In genomic region chr9:36204906-36205547, GRCh38 we compare ENCODE assay signal across 1 cellular context.
TF ChIP-seq lines count a peak whose summit lies in the region.

No MANE protein-coding gene starts in this region.

TF ChIP-seq in SK-N-SH, 30 proteins besides CTCF, POLR2A, EP300 and RAD21 (continued from another document):
- no peak for TF ChIP-seq ZBTB33 (IDR thresholded peaks at IDR 0.05; ENCODE audit: borderline replicate concordance, low read depth)
- no peak for TF ChIP-seq USF1 (IDR thresholded peaks at IDR 0.05; ENCODE audit: borderline replicate concordance, low read depth)
- TF ChIP-seq TEAD4 (IDR thresholded peaks at IDR 0.05; ENCODE audit: borderline replicate concordance, insufficient read depth) = no peak
- no peak for TF ChIP-seq YY1 (IDR thresholded peaks at IDR 0.05; ENCODE audit: low read depth)
- no peak for TF ChIP-seq FOXM1 (IDR thresholded peaks at IDR 0.05; ENCODE audit: low read depth)
- no peak for TF ChIP-seq MEF2A (IDR thresholded peaks at IDR 0.05; ENCODE audit: borderline replicate concordance, low read depth)
- no peak for TF ChIP-seq MXI1 (IDR thresholded peaks at IDR 0.05; ENCODE audit: low read depth, low read length)
- TF ChIP-seq CHD2 (IDR thresholded peaks at IDR 0.05; ENCODE audit: low read length, partially characterized antibody) = no peak
